ENCODE assay signal across 30 cellular contexts in genomic region chr9:2664675-2665065, GRCh38. TPM values are rescaled to one million over a fixed set of nuclear protein-coding genes. Genes with fewer than 3 reads are reported as not detected.
"Had no signal": no experiment of that assay in that cellular context is flagged by ENCODE, and none has a peak within 500 bp of the region (broad histone marks: within the 10 kb centered on the region; RNA-seq: fewer than 3 reads in every experiment).

No MANE protein-coding gene starts in this region.

- H3K4me1 ChIP-seq: breast epithelium, Peyer's patch had no signal

- H3K27ac ChIP-seq: Peyer's patch, RWPE1 had no signal

- H3K4me3 Mint-ChIP-seq: activated CD8-positive, alpha-beta T cell treated with anti-CD3 and anti-CD28 coated beads, Interleukin-2, amount 10 ng/mL, durations not matched to agents 7 days and 5 days; activated naive CD4-positive, alpha-beta T cell treated with anti-CD3 and anti-CD28 coated beads, Interleukin-2, amount 50 U/mL, for 24 hours; activated T-helper 1 cell treated with anti-CD3 and anti-CD28 coated beads, Interleukin-12 subunit alpha, Interleukin-12 subunit beta, Interleukin-2, Interleukin-4 antibody, amounts not matched to agents 30 ng/mL and 10 ng/mL and 1 ng/mL, durations not matched to agents 14 hours and 24 hours and 36 hours; T-helper 1 cell treated with Interleukin-12 subunit alpha and Interleukin-12 subunit beta and Interleukin-4 antibody, amounts not matched to agents 30 μg/mL and 1 μg/mL, for 36 hours; WTC11 had no signal

- H3K27ac Mint-ChIP-seq: activated CD8-positive, alpha-beta T cell treated with anti-CD3 and anti-CD28 coated beads, Interleukin-2, amount 10 ng/mL, durations not matched to agents 7 days and 5 days; activated naive CD4-positive, alpha-beta T cell treated with anti-CD3 and anti-CD28 coated beads, Interleukin-2, amount 50 U/mL, for 24 hours; activated T-helper 1 cell treated with anti-CD3 and anti-CD28 coated beads, Interleukin-12 subunit alpha, Interleukin-12 subunit beta, Interleukin-2, Interleukin-4 antibody, amounts not matched to agents 30 ng/mL and 10 ng/mL and 1 ng/mL, durations not matched to agents 14 hours and 24 hours and 36 hours; T-helper 1 cell treated with Interleukin-12 subunit alpha and Interleukin-12 subunit beta and Interleukin-4 antibody, amounts not matched to agents 30 μg/mL and 1 μg/mL, for 36 hours; WTC11 had no signal

- H3K27me3 Mint-ChIP-seq: activated naive CD4-positive, alpha-beta T cell treated with anti-CD3 and anti-CD28 coated beads, Interleukin-2, amount 50 U/mL, for 24 hours had no signal

- H3K4me3 ChIP-seq: breast epithelium, Peyer's patch had no signal

- H3K9me3 ChIP-seq: breast epithelium, Peyer's patch had no signal

- H3K4me1 Mint-ChIP-seq: activated naive CD4-positive, alpha-beta T cell treated with anti-CD3 and anti-CD28 coated beads, Interleukin-2, amount 50 U/mL, for 24 hours had no signal

- DNase-seq: activated CD4-positive, alpha-beta T cell treated with anti-CD3 and anti-CD28 coated beads for 48 hours; activated CD4-positive, alpha-beta T cell treated with anti-CD3 and anti-CD28 coated beads, Interleukin-2, amount 50 U/mL, for 4 hours; activated CD4-positive, CD25-positive, alpha-beta regulatory T cell treated with anti-CD3 and anti-CD28 coated beads, Interleukin-2, amount 50 U/mL, for 72 hours; activated CD8-positive, alpha-beta memory T cell treated with anti-CD3 and anti-CD28 coated beads, Interleukin-2, amount 50 U/mL, for 48 hours; activated CD8-positive, alpha-beta T cell treated with anti-CD3 and anti-CD28 coated beads, Interleukin-2, amount 10 ng/mL, durations not matched to agents 7 days and 5 days; activated effector memory CD4-positive, alpha-beta T cell treated with Interleukin-2 at 50 U/mL for 16 hours; activated naive CD4-positive, alpha-beta T cell; activated T-cell treated with anti-CD3 and anti-CD28 coated beads, Interleukin-2, amount 50 U/mL, for 1 hour; aorta; IMR-90; Kasumi-1; NCI-H1092; NCI-H1417; NCI-H1930; NCI-H2171 treated with DMSO at 0.1 percent for 48 hours; NCI-H345; NCI-H510A; NCI-H526 treated with DMSO at 0.1 percent for 48 hours; NCI-H82; NK-92 treated with Interleukin-12 subunit alpha and Interleukin-12 subunit beta, amount 100 ng/mL, for 24 hours; Peyer's patch; SHP77 treated with DMSO at 0.1 percent for 48 hours; T-helper 9 cell had no signal

- H3K9me3 Mint-ChIP-seq: activated naive CD4-positive, alpha-beta T cell treated with anti-CD3 and anti-CD28 coated beads, Interleukin-2, amount 50 U/mL, for 24 hours; T-helper 1 cell treated with Interleukin-12 subunit alpha and Interleukin-12 subunit beta and Interleukin-4 antibody, amounts not matched to agents 30 μg/mL and 1 μg/mL, for 36 hours had no signal

- ATAC-seq: activated CD8-positive, alpha-beta T cell treated with anti-CD3 and anti-CD28 coated beads, Interleukin-2, amount 10 ng/mL, durations not matched to agents 7 days and 5 days; WTC11 had no signal

- H3K36me3 ChIP-seq: breast epithelium, Peyer's patch had no signal

- H3K27me3 ChIP-seq: breast epithelium, Peyer's patch had no signal

RNA-seq across cellular contexts. Expression of gene KCNV2, which starts 52.6 kb away (rescaled TPM):
- total RNA-seq: activated CD8-positive, alpha-beta T cell treated with anti-CD3 and anti-CD28 coated beads, Interleukin-2, amount 10 ng/mL, durations not matched to agents 7 days and 5 days; activated T-helper 1 cell treated with anti-CD3 and anti-CD28 coated beads, Interleukin-12 subunit alpha, Interleukin-12 subunit beta, Interleukin-2, Interleukin-4 antibody, amounts not matched to agents 30 ng/mL and 10 ng/mL and 1 ng/mL, durations not matched to agents 14 hours and 24 hours and 36 hours; aorta; breast epithelium; IMR-90; Peyer's patch; SK-MEL-5; WTC11 had no signal
- polyA plus RNA-seq: aorta, IMR-90 had no signal
